In genomic region chr12:54708836-54709235, GRCh38 we compare ENCODE assay signal across 25 cellular contexts.
"Had no signal": no experiment of that assay in that cellular context is flagged by ENCODE, and none has a peak within 500 bp of the region (broad histone marks: within the 10 kb centered on the region; RNA-seq: fewer than 3 reads in every experiment).

No MANE protein-coding gene starts in this region.

- H3K4me3 Mint-ChIP-seq: natural killer cell; stimulated activated memory B cell treated with anti-CD40 and anti-IgM and Interleukin-4, amounts not matched to agents 10 μg/mL and 1 μg/mL and 100 μg/mL, for 72 hours had no signal

- H3K27me3 ChIP-seq: esophagus muscularis mucosa, foreskin keratinocyte, hepatocyte, ovary, sigmoid colon, upper lobe of left lung, uterus had no signal

- H3K36me3 ChIP-seq: esophagus muscularis mucosa, gastroesophageal sphincter, heart left ventricle, lower lobe of right lung, ovary, sigmoid colon, thoracic aorta, tibial nerve, upper lobe of left lung, uterus had no signal

- H3K4me1 ChIP-seq: esophagus muscularis mucosa, foreskin keratinocyte, gastroesophageal sphincter, heart left ventricle, lower lobe of right lung, psoas muscle, sigmoid colon, tibial nerve, upper lobe of left lung, uterus had no signal

- DNase-seq: dermis blood vessel endothelial cell; effector memory CD4-positive, alpha-beta T cell; foreskin keratinocyte; heart left ventricle; left colon; left ventricle myocardium superior; lower lobe of right lung; natural killer cell; occipital lobe; ovary; posterior cingulate gyrus; psoas muscle; right cardiac atrium; sigmoid colon; stimulated activated CD4-positive, alpha-beta T cell treated with anti-CD3 and anti-CD28 coated beads, Interleukin-4, amount 100 ng/mL, for 4 hours; stimulated activated naive CD8-positive, alpha-beta T cell treated with anti-CD3 and anti-CD28 coated beads, Interleukin-15, Interleukin-2, amounts not matched to agents 100 U/mL and 50 U/mL, for 24 hours; uterus had no signal

- H3K4me1 Mint-ChIP-seq: natural killer cell; stimulated activated memory B cell treated with anti-CD40 and anti-IgM and Interleukin-4, amounts not matched to agents 10 μg/mL and 1 μg/mL and 100 μg/mL, for 72 hours had no signal

- H3K27ac ChIP-seq: coronary artery, esophagus muscularis mucosa, foreskin keratinocyte, gastroesophageal sphincter, heart left ventricle, hepatocyte, lower lobe of right lung, ovary, psoas muscle, sigmoid colon, thoracic aorta, tibial nerve, upper lobe of left lung, uterus had no signal

- H3K27ac Mint-ChIP-seq: natural killer cell; stimulated activated memory B cell treated with anti-CD40 and anti-IgM and Interleukin-4, amounts not matched to agents 10 μg/mL and 1 μg/mL and 100 μg/mL, for 72 hours had no signal

- ATAC-seq: foreskin keratinocyte; gastroesophageal sphincter; heart left ventricle; left colon; left ventricle myocardium superior; natural killer cell; psoas muscle; right cardiac atrium; stimulated activated memory B cell treated with anti-CD40 and anti-IgM and Interleukin-4, amounts not matched to agents 10 μg/mL and 1 μg/mL and 100 μg/mL, for 72 hours; stimulated activated naive CD8-positive, alpha-beta T cell treated with anti-CD3 and anti-CD28 coated beads, Interleukin-15, Interleukin-2, amounts not matched to agents 100 U/mL and 50 U/mL, for 24 hours had no signal

- H3K36me3 Mint-ChIP-seq: natural killer cell; stimulated activated memory B cell treated with anti-CD40 and anti-IgM and Interleukin-4, amounts not matched to agents 10 μg/mL and 1 μg/mL and 100 μg/mL, for 72 hours had no signal

- H3K9me3 Mint-ChIP-seq: natural killer cell; stimulated activated memory B cell treated with anti-CD40 and anti-IgM and Interleukin-4, amounts not matched to agents 10 μg/mL and 1 μg/mL and 100 μg/mL, for 72 hours had no signal

- H3K4me3 ChIP-seq: coronary artery, esophagus muscularis mucosa, gastroesophageal sphincter, heart left ventricle, hepatocyte, lower lobe of right lung, ovary, psoas muscle, sigmoid colon, thoracic aorta, tibial nerve, upper lobe of left lung, uterus had no signal

- H3K9me3 ChIP-seq: esophagus muscularis mucosa, gastroesophageal sphincter, heart left ventricle, lower lobe of right lung, ovary, psoas muscle, sigmoid colon, thoracic aorta, tibial nerve, upper lobe of left lung, uterus had no signal
